In the genomic region with DNA sequence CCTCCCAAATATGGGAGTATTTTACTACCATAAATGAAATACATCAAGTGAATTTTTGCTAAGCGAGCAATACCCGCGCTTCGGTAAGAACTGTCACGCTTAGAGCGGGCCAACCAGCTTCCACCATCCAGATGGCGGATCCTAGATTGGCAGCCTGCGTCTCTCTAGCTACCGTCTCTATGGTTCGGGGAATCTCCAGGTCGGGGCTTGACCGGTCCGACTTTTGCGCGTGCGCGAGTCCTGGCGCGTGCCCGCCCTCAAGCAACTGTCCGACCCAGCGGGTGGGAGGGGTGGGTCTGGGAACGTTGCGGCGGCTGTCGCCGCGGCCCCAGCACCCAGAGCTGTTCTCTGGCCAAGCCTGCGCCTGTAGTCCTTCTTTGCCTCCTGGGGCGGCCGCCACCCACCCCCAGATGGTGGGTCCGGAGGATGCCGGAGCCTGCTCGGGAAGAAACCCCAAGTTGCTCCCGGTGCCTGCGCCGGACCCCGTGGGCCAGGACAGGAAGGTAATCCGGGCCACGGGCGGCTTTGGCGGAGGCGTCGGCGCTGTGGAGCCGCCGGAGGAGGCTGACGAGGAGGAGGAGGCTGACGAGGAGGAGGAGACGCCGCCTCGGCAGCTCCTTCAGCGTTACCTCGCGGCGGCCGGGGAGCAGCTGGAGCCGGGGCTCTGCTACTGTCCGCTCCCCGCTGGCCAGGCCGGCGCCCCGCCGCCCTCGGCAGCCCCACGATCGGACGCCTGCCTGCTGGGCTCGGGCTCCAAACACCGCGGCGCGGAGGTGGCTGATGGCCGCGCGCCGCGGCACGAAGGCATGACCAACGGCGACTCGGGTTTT, we compare ENCODE assay signal across 1 cellular context.
TF ChIP-seq lines count a peak whose summit lies in the region.

A gene (plus strand): TSS at position 338 of the 830 bp plus-strand sequence. CDS start 73 bp downstream, at position 411.

TF ChIP-seq in HepG2, 621 proteins besides CTCF, POLR2A, EP300 and RAD21 (continued from another document and continues in another):
- TF ChIP-seq TP53 (CRISPR knock-in tag; conservative IDR thresholded peaks at IDR 0.05) (0 out of 2 replicates have a peak, but pooled peaks have one; percentile 42), ELF3 (CRISPR knock-in tag; IDR thresholded peaks at IDR 0.05) (peak; percentile 27), ZNF549 (CRISPR knock-in tag; IDR thresholded peaks at IDR 0.05) (no peak), SOX5 (CRISPR knock-in tag; IDR thresholded peaks at IDR 0.05; ENCODE audit: borderline replicate concordance) (peak; percentile 32; the same call in 1 of the 2 replicates), PHF8 (CRISPR knock-in tag; IDR thresholded peaks at IDR 0.05) (peak; percentile 94), HNRNPK (IDR thresholded peaks at IDR 0.05; ENCODE audit: low read depth, low read length, poor library complexity, severe bottlenecking) (no peak), FOXO1 (CRISPR knock-in tag; IDR thresholded peaks at IDR 0.05) (no peak), ZNF350 (CRISPR knock-in tag; IDR thresholded peaks at IDR 0.05; ENCODE audit: borderline replicate concordance, low read depth) (peak; percentile 58; the same call in 1 of the 2 replicates), ADNP (CRISPR knock-in tag; IDR thresholded peaks at IDR 0.05) (no peak; the same call in 1 of the 2 replicates), KLF12 (CRISPR knock-in tag; IDR thresholded peaks at IDR 0.05; ENCODE audit: borderline replicate concordance) (no peak), KAT2B (IDR thresholded peaks at IDR 0.05; ENCODE audit: borderline replicate concordance, low read depth, low read length) (no peak), NCOR1 (IDR thresholded peaks at IDR 0.05; ENCODE audit: borderline replicate concordance, low read length) (no peak), FOXK2 (IDR thresholded peaks at IDR 0.05) (no peak), ZKSCAN5 (CRISPR knock-in tag; IDR thresholded peaks at IDR 0.05) (no peak), SAP130 (CRISPR knock-in tag; IDR thresholded peaks at IDR 0.05; ENCODE audit: low read depth) (peak; percentile 84), SMARCE1 (IDR thresholded peaks at IDR 0.05; ENCODE audit: borderline replicate concordance) (no peak), SMARCC2 (IDR thresholded peaks at IDR 0.05) (no peak), CBX5 (CRISPR knock-in tag; IDR thresholded peaks at IDR 0.05; ENCODE audit: borderline replicate concordance) (no peak; the same call in 1 of the 2 replicates), NONO (IDR thresholded peaks at IDR 0.05) (no peak), NONO (CRISPR knock-in tag; conservative IDR thresholded peaks at IDR 0.05) (peak; percentile 87), SRSF4 (IDR thresholded peaks at IDR 0.05; ENCODE audit: low read depth, low read length, poor library complexity, severe bottlenecking) (no peak), CENPX (CRISPR knock-in tag; IDR thresholded peaks at IDR 0.05) (no peak), ZNF878 (CRISPR knock-in tag; IDR thresholded peaks at IDR 0.05) (no peak), GFI1 (CRISPR knock-in tag; IDR thresholded peaks at IDR 0.05; ENCODE audit: borderline replicate concordance) (peak; percentile 68), POLR2AphosphoS5 (IDR thresholded peaks at IDR 0.05; ENCODE audit: low read depth, low read length) (peak; percentile 71), ZNF343 (CRISPR knock-in tag; IDR thresholded peaks at IDR 0.05) (no peak), HIVEP1 (CRISPR knock-in tag; IDR thresholded peaks at IDR 0.05) (peak; percentile 79), ZNF296 (CRISPR knock-in tag; conservative IDR thresholded peaks at IDR 0.05) (no peak), ZNF468 (CRISPR knock-in tag; IDR thresholded peaks at IDR 0.05) (no peak)
- TF ChIP-seq, protein P1, sequence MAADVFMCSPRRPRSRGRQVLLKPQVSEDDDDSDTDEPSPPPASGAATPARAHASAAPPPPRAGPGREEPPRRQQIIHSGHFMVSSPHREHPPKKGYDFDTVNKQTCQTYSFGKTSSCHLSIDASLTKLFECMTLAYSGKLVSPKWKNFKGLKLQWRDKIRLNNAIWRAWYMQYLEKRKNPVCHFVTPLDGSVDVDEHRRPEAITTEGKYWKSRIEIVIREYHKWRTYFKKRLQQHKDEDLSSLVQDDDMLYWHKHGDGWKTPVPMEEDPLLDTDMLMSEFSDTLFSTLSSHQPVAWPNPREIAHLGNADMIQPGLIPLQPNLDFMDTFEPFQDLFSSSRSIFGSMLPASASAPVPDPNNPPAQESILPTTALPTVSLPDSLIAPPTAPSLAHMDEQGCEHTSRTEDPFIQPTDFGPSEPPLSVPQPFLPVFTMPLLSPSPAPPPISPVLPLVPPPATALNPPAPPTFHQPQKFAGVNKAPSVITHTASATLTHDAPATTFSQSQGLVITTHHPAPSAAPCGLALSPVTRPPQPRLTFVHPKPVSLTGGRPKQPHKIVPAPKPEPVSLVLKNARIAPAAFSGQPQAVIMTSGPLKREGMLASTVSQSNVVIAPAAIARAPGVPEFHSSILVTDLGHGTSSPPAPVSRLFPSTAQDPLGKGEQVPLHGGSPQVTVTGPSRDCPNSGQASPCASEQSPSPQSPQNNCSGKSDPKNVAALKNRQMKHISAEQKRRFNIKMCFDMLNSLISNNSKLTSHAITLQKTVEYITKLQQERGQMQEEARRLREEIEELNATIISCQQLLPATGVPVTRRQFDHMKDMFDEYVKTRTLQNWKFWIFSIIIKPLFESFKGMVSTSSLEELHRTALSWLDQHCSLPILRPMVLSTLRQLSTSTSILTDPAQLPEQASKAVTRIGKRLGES (CRISPR knock-in tag; IDR thresholded peaks at IDR 0.05; ENCODE audit: borderline replicate concordance): no peak
- TF ChIP-seq, protein P2, sequence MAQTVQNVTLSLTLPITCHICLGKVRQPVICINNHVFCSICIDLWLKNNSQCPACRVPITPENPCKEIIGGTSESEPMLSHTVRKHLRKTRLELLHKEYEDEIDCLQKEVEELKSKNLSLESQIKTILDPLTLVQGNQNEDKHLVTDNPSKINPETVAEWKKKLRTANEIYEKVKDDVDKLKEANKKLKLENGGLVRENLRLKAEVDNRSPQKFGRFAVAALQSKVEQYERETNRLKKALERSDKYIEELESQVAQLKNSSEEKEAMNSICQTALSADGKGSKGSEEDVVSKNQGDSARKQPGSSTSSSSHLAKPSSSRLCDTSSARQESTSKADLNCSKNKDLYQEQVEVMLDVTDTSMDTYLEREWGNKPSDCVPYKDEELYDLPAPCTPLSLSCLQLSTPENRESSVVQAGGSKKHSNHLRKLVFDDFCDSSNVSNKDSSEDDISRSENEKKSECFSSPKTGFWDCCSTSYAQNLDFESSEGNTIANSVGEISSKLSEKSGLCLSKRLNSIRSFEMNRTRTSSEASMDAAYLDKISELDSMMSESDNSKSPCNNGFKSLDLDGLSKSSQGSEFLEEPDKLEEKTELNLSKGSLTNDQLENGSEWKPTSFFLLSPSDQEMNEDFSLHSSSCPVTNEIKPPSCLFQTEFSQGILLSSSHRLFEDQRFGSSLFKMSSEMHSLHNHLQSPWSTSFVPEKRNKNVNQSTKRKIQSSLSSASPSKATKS (CRISPR knock-in tag; IDR thresholded peaks at IDR 0.05): no peak
- TF ChIP-seq, protein P3, sequence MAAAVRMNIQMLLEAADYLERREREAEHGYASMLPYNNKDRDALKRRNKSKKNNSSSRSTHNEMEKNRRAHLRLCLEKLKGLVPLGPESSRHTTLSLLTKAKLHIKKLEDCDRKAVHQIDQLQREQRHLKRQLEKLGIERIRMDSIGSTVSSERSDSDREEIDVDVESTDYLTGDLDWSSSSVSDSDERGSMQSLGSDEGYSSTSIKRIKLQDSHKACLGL (CRISPR knock-in tag; IDR thresholded peaks at IDR 0.05): peak; percentile 89
- TF ChIP-seq, protein P4, sequence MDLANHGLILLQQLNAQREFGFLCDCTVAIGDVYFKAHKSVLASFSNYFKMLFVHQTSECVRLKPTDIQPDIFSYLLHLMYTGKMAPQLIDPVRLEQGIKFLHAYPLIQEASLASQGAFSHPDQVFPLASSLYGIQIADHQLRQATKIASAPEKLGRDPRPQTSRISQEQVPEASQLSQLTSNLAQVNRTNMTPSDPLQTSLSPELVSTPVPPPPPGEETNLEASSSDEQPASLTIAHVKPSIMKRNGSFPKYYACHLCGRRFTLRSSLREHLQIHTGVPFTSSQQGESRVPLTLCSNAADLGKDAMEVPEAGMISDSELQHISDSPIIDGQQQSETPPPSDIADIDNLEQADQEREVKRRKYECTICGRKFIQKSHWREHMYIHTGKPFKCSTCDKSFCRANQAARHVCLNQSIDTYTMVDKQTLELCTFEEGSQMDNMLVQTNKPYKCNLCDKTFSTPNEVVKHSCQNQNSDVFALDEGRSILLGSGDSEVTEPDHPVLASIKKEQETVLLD (CRISPR knock-in tag; IDR thresholded peaks at IDR 0.05; ENCODE audit: low read depth): no peak
- TF ChIP-seq, protein P5, sequence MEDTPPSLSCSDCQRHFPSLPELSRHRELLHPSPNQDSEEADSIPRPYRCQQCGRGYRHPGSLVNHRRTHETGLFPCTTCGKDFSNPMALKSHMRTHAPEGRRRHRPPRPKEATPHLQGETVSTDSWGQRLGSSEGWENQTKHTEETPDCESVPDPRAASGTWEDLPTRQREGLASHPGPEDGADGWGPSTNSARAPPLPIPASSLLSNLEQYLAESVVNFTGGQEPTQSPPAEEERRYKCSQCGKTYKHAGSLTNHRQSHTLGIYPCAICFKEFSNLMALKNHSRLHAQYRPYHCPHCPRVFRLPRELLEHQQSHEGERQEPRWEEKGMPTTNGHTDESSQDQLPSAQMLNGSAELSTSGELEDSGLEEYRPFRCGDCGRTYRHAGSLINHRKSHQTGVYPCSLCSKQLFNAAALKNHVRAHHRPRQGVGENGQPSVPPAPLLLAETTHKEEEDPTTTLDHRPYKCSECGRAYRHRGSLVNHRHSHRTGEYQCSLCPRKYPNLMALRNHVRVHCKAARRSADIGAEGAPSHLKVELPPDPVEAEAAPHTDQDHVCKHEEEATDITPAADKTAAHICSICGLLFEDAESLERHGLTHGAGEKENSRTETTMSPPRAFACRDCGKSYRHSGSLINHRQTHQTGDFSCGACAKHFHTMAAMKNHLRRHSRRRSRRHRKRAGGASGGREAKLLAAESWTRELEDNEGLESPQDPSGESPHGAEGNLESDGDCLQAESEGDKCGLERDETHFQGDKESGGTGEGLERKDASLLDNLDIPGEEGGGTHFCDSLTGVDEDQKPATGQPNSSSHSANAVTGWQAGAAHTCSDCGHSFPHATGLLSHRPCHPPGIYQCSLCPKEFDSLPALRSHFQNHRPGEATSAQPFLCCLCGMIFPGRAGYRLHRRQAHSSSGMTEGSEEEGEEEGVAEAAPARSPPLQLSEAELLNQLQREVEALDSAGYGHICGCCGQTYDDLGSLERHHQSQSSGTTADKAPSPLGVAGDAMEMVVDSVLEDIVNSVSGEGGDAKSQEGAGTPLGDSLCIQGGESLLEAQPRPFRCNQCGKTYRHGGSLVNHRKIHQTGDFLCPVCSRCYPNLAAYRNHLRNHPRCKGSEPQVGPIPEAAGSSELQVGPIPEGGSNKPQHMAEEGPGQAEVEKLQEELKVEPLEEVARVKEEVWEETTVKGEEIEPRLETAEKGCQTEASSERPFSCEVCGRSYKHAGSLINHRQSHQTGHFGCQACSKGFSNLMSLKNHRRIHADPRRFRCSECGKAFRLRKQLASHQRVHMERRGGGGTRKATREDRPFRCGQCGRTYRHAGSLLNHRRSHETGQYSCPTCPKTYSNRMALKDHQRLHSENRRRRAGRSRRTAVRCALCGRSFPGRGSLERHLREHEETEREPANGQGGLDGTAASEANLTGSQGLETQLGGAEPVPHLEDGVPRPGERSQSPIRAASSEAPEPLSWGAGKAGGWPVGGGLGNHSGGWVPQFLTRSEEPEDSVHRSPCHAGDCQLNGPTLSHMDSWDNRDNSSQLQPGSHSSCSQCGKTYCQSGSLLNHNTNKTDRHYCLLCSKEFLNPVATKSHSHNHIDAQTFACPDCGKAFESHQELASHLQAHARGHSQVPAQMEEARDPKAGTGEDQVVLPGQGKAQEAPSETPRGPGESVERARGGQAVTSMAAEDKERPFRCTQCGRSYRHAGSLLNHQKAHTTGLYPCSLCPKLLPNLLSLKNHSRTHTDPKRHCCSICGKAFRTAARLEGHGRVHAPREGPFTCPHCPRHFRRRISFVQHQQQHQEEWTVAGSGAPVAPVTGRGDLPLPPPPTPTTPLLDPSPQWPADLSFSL (CRISPR knock-in tag; IDR thresholded peaks at IDR 0.05): peak; percentile 39; the same call in 1 of the 2 replicates
- TF ChIP-seq, protein P6, sequence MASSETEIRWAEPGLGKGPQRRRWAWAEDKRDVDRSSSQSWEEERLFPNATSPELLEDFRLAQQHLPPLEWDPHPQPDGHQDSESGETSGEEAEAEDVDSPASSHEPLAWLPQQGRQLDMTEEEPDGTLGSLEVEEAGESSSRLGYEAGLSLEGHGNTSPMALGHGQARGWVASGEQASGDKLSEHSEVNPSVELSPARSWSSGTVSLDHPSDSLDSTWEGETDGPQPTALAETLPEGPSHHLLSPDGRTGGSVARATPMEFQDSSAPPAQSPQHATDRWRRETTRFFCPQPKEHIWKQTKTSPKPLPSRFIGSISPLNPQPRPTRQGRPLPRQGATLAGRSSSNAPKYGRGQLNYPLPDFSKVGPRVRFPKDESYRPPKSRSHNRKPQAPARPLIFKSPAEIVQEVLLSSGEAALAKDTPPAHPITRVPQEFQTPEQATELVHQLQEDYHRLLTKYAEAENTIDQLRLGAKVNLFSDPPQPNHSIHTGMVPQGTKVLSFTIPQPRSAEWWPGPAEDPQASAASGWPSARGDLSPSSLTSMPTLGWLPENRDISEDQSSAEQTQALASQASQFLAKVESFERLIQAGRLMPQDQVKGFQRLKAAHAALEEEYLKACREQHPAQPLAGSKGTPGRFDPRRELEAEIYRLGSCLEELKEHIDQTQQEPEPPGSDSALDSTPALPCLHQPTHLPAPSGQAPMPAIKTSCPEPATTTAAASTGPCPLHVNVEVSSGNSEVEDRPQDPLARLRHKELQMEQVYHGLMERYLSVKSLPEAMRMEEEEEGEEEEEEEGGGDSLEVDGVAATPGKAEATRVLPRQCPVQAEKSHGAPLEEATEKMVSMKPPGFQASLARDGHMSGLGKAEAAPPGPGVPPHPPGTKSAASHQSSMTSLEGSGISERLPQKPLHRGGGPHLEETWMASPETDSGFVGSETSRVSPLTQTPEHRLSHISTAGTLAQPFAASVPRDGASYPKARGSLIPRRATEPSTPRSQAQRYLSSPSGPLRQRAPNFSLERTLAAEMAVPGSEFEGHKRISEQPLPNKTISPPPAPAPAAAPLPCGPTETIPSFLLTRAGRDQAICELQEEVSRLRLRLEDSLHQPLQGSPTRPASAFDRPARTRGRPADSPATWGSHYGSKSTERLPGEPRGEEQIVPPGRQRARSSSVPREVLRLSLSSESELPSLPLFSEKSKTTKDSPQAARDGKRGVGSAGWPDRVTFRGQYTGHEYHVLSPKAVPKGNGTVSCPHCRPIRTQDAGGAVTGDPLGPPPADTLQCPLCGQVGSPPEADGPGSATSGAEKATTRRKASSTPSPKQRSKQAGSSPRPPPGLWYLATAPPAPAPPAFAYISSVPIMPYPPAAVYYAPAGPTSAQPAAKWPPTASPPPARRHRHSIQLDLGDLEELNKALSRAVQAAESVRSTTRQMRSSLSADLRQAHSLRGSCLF (CRISPR knock-in tag; IDR thresholded peaks at IDR 0.05; ENCODE audit: borderline replicate concordance): 0 out of 2 replicates have a peak, but pooled peaks have one; percentile 37
